Comparison of ENCODE assay signal across 24 cellular contexts in genomic region chr18:23235860-23236259, GRCh38.
DNase-seq lines count a peak whose midpoint lies in the region; ATAC-seq and TF ChIP-seq lines count a peak whose summit lies in the region.
"Had no signal": no experiment of that assay in that cellular context is flagged by ENCODE, and none has a peak within 500 bp of the region (broad histone marks: within the 10 kb centered on the region; RNA-seq: fewer than 3 reads in every experiment).

No MANE protein-coding gene starts in this region.

- H3K27ac Mint-ChIP-seq in activated naive CD8-positive, alpha-beta T cell treated with anti-CD3 and anti-CD28 coated beads for 36 hours = peak overlapping the region; percentile 8
- H3K27ac Mint-ChIP-seq in activated naive CD8-positive, alpha-beta T cell treated with anti-CD3 and anti-CD28 coated beads, Interleukin-2, amount 50 U/mL, for 24 hours = no peak overlapping the region
- H3K27ac Mint-ChIP-seq: activated B cell treated with CpG ODN at 0.5 μM for 24 hours; activated CD4-positive, alpha-beta memory T cell treated with anti-CD3 and anti-CD28 coated beads for 36 hours; HFFc6 had no signal

- no peak for TF ChIP-seq CTCF in tibial artery (IDR thresholded peaks at IDR 0.05)

- H3K4me3 Mint-ChIP-seq in activated naive CD8-positive, alpha-beta T cell treated with anti-CD3 and anti-CD28 coated beads for 36 hours = no peak overlapping the region
- no peak overlapping the region for H3K4me3 Mint-ChIP-seq in activated naive CD8-positive, alpha-beta T cell treated with anti-CD3 and anti-CD28 coated beads, Interleukin-2, amount 50 U/mL, for 24 hours
- H3K4me3 Mint-ChIP-seq: activated B cell treated with CpG ODN at 0.5 μM for 24 hours; activated CD4-positive, alpha-beta memory T cell treated with anti-CD3 and anti-CD28 coated beads for 36 hours; HFFc6; neural progenitor cell had no signal

- intact Hi-C loops in tibial artery (cut with DNase I; ENCODE audit: low total_unique reads) = loop anchor here (10.0 kb wide), 2 partner anchors 119 to 891 kb away; no protein-coding TSS in a partner anchor

- H3K4me1 Mint-ChIP-seq in activated naive CD8-positive, alpha-beta T cell treated with anti-CD3 and anti-CD28 coated beads for 36 hours = peaks cover 45% of the 10 kb centered on the region
- H3K4me1 Mint-ChIP-seq in activated naive CD8-positive, alpha-beta T cell treated with anti-CD3 and anti-CD28 coated beads, Interleukin-2, amount 50 U/mL, for 24 hours = peaks cover 49% of the 10 kb centered on the region

- ATAC-seq in activated naive CD8-positive, alpha-beta T cell treated with anti-CD3 and anti-CD28 coated beads, Interleukin-2, amount 50 U/mL, for 24 hours = no peak
- ATAC-seq in HG03439 (IDR thresholded peaks at IDR 0.05; ENCODE audit: unreplicated experiment) = no peak
- ATAC-seq: gastroesophageal sphincter; sciatic nerve; stimulated activated naive CD8-positive, alpha-beta T cell treated with anti-CD3 and anti-CD28 coated beads, Interleukin-15, Interleukin-2, amounts not matched to agents 100 U/mL and 50 U/mL, for 24 hours had no signal

- peaks cover 8% of the 10 kb centered on the region for H3K9me3 Mint-ChIP-seq in activated naive CD8-positive, alpha-beta T cell treated with anti-CD3 and anti-CD28 coated beads for 36 hours
- H3K9me3 Mint-ChIP-seq in activated naive CD8-positive, alpha-beta T cell treated with anti-CD3 and anti-CD28 coated beads, Interleukin-2, amount 50 U/mL, for 24 hours = peaks cover 4% of the 10 kb centered on the region
- H3K9me3 Mint-ChIP-seq: HFFc6 had no signal

- no peak overlapping the region for H3K4me3 ChIP-seq in tibial artery
- H3K4me3 ChIP-seq: gastroesophageal sphincter, neural progenitor cell had no signal

- H3K36me3 ChIP-seq in tibial artery = peaks cover 0 to 9% (median 0%) of the 10 kb centered on the region in 3 donors
- H3K36me3 ChIP-seq: neural progenitor cell had no signal

- no peaks in the 10 kb centered on the region for H3K27me3 Mint-ChIP-seq in activated naive CD8-positive, alpha-beta T cell treated with anti-CD3 and anti-CD28 coated beads for 36 hours
- no peaks in the 10 kb centered on the region for H3K27me3 Mint-ChIP-seq in activated naive CD8-positive, alpha-beta T cell treated with anti-CD3 and anti-CD28 coated beads, Interleukin-2, amount 50 U/mL, for 24 hours
- H3K27me3 Mint-ChIP-seq: activated B cell treated with CpG ODN at 0.5 μM for 24 hours had no signal

- peaks cover 0 to 39% (median 28%) of the 10 kb centered on the region in 4 donors for H3K4me1 ChIP-seq in tibial artery

- no peaks in the 10 kb centered on the region for H3K9me3 ChIP-seq in tibial artery
- H3K9me3 ChIP-seq: gastroesophageal sphincter had no signal

- peak overlapping the region; percentile 41 for H3K27ac ChIP-seq in cingulate gyrus (ENCODE audit: low read depth, low read length)
- peak overlapping the region; percentile 6 to 72 for H3K27ac ChIP-seq in tibial artery
- H3K27ac ChIP-seq: gastroesophageal sphincter, neural progenitor cell had no signal

- H3K27me3 ChIP-seq in tibial artery = no peaks in the 10 kb centered on the region
- H3K27me3 ChIP-seq: gastroesophageal sphincter, neural progenitor cell had no signal

- DNase-seq in activated naive CD8-positive, alpha-beta T cell treated with anti-CD3 and anti-CD28 coated beads for 36 hours = no peak
- DNase-seq in activated naive CD8-positive, alpha-beta T cell treated with anti-CD3 and anti-CD28 coated beads, Interleukin-2, amount 50 U/mL, for 24 hours = no peak
- DNase-seq in NCI-H2107 treated with DMSO at 0.1 percent for 48 hours (lab: John Stamatoyannopoulos, UW; ENCODE audit: unreplicated experiment) (peak; percentile 38), tibial artery (no peak), CD1c-positive myeloid dendritic cell (ENCODE audit: extremely low spot score) (no peak)
- DNase-seq in activated CD4-positive, CD25-positive, alpha-beta regulatory T cell (lab: John Stamatoyannopoulos, UW) = no peak
- DNase-seq: ACHN; activated B cell treated with CpG ODN at 0.5 μM for 24 hours; activated CD4-positive, alpha-beta memory T cell treated with anti-CD3 and anti-CD28 coated beads for 36 hours; activated T-cell treated with anti-CD3 and anti-CD28 coated beads, Interleukin-2, amount 50 U/mL, for 1 hour; amygdala; C1 segment of cervical spinal cord; HFFc6; KBM-7; MM.1S; NCI-H1417 treated with DMSO at 0.1 percent for 48 hours; NCI-H2081 treated with DMSO at 0.1 percent for 48 hours; NCI-H526 treated with DMSO at 0.1 percent for 48 hours; stimulated activated naive CD8-positive, alpha-beta T cell treated with anti-CD3 and anti-CD28 coated beads, Interleukin-15, Interleukin-2, amounts not matched to agents 100 U/mL and 50 U/mL, for 24 hours had no signal

- peaks cover 26% of the 10 kb centered on the region for H3K36me3 Mint-ChIP-seq in activated naive CD8-positive, alpha-beta T cell treated with anti-CD3 and anti-CD28 coated beads for 36 hours
- peaks cover 13% of the 10 kb centered on the region for H3K36me3 Mint-ChIP-seq in activated naive CD8-positive, alpha-beta T cell treated with anti-CD3 and anti-CD28 coated beads, Interleukin-2, amount 50 U/mL, for 24 hours (ENCODE audit: low read depth)
